In genomic region chr4:150012851-150013360, GRCh38 we compare ENCODE assay signal across 17 cellular contexts.
DNase-seq lines count a peak whose midpoint lies in the region; TF ChIP-seq lines count a peak whose summit lies in the region.
"Had no signal": no experiment of that assay in that cellular context is flagged by ENCODE, and none has a peak within 500 bp of the region (broad histone marks: within the 10 kb centered on the region; RNA-seq: fewer than 3 reads in every experiment).

No MANE protein-coding gene starts in this region.

- DNase-seq in EH (ENCODE audit: low read depth): peak; percentile 59
- peak; percentile 42 for DNase-seq in HFFc6
- DNase-seq in RKO (ENCODE audit: low spot score): peak; percentile 18
- peak; percentile 33 for DNase-seq in fibroblast of mammary gland (ENCODE audit: low read depth)
- DNase-seq in RWPE1 (ENCODE audit: low spot score): no peak
- no peak for DNase-seq in NCI-H2107 (lab: John Stamatoyannopoulos, UW)
- no peak for DNase-seq in tibial nerve (ENCODE audit: low spot score in 2 of 2)
- DNase-seq in midbrain (lab: John Stamatoyannopoulos, UW): no peak
- DNase-seq: 8988T; Calu3; CD8-positive, alpha-beta T cell; DMS79 treated with DMSO at 0.1 percent for 48 hours; EL; HCEC 1CT had no signal

- H3K4me1 Mint-ChIP-seq in HFFc6 (ENCODE audit: low read depth): peaks cover 19% of the 10 kb centered on the region
- H3K4me1 Mint-ChIP-seq: B cell had no signal

- peaks cover 16% of the 10 kb centered on the region for H3K36me3 Mint-ChIP-seq in HFFc6 (ENCODE audit: low read depth)
- H3K36me3 Mint-ChIP-seq: CD8-positive, alpha-beta T cell had no signal

- H3K9me3 Mint-ChIP-seq in HFFc6: no peaks in the 10 kb centered on the region
- H3K9me3 Mint-ChIP-seq: CD8-positive, alpha-beta T cell; GM23338 had no signal

- H3K27me3 ChIP-seq in tibial nerve: no peaks in the 10 kb centered on the region
- H3K27me3 ChIP-seq: BLaER1 treated with 17β-estradiol and CSF1 and Interleukin-3, amounts not matched to agents 10 nM and 100 nM had no signal

- TF ChIP-seq CTCF in HFFc6 (IDR thresholded peaks at IDR 0.05): no peak
- TF ChIP-seq CTCF in fibroblast of mammary gland (conservative IDR thresholded peaks at IDR 0.05; ENCODE audit: control insufficient read depth, insufficient read depth, low read depth, low read length): no peak
- TF ChIP-seq CTCF in RWPE1 (conservative IDR thresholded peaks at IDR 0.05; ENCODE audit: low read depth): no peak
- no peak for TF ChIP-seq CTCF in tibial nerve (IDR thresholded peaks at IDR 0.05)

- WGBS in tibial nerve, 2 donors: 71 to 89% methylated on average over 3 of the region's 3 CpGs

- no peak for TF ChIP-seq POLR2A in tibial nerve (IDR thresholded peaks at IDR 0.05)

- no peak overlapping the region for H3K27ac ChIP-seq in RWPE1
- H3K27ac ChIP-seq in tibial nerve: no peak overlapping the region
- H3K27ac ChIP-seq: BLaER1 treated with 17β-estradiol and CSF1 and Interleukin-3, amounts not matched to agents 10 nM and 100 nM had no signal

- H3K27me3 Mint-ChIP-seq in HFFc6 (ENCODE audit: insufficient read depth): no peaks in the 10 kb centered on the region

- peaks cover 0 to 4% (median 0%) of the 10 kb centered on the region in 4 donors for H3K4me1 ChIP-seq in tibial nerve

- no peak overlapping the region for H3K4me3 ChIP-seq in fibroblast of mammary gland (ENCODE audit: control insufficient read depth, low read depth, low read length)
- no peak overlapping the region for H3K4me3 ChIP-seq in tibial nerve
- H3K4me3 ChIP-seq: BLaER1 treated with 17β-estradiol and CSF1 and Interleukin-3, amounts not matched to agents 10 nM and 100 nM; GM23338 had no signal

- no peak for TF ChIP-seq EP300 in tibial nerve (IDR thresholded peaks at IDR 0.05)

- no peak overlapping the region for H3K4me3 Mint-ChIP-seq in HFFc6
- H3K4me3 Mint-ChIP-seq: B cell; CD8-positive, alpha-beta T cell; GM23338 had no signal

- POLR2A ChIA-PET in RWPE1 (lab: Yijun Ruan, JAX; ENCODE audit: low non-redundant PET): no interaction called here

- no peaks in the 10 kb centered on the region for H3K9me3 ChIP-seq in tibial nerve

- H3K27ac Mint-ChIP-seq in HFFc6: no peak overlapping the region
- H3K27ac Mint-ChIP-seq: B cell; CD8-positive, alpha-beta T cell; GM23338 had no signal

- no peaks in the 10 kb centered on the region for H3K36me3 ChIP-seq in tibial nerve
- H3K36me3 ChIP-seq: BLaER1 treated with 17β-estradiol and CSF1 and Interleukin-3, amounts not matched to agents 10 nM and 100 nM had no signal

- CTCF ChIA-PET in RWPE1 (lab: Yijun Ruan, JAX): no interaction called here

Comparison
In these comparisons a context has a peak if more than half of its experiments do, and no peak if none do; other contexts are left out.
1. DNase-seq: peak in EH (single experiment), HFFc6 (single experiment), RKO (single experiment) and fibroblast of mammary gland (single experiment); none in RWPE1 (single experiment), NCI-H2107 (single experiment), tibial nerve (0 of 2) and midbrain (single experiment).